8 cellular contexts compared by ENCODE assay signal in the genomic region with DNA sequence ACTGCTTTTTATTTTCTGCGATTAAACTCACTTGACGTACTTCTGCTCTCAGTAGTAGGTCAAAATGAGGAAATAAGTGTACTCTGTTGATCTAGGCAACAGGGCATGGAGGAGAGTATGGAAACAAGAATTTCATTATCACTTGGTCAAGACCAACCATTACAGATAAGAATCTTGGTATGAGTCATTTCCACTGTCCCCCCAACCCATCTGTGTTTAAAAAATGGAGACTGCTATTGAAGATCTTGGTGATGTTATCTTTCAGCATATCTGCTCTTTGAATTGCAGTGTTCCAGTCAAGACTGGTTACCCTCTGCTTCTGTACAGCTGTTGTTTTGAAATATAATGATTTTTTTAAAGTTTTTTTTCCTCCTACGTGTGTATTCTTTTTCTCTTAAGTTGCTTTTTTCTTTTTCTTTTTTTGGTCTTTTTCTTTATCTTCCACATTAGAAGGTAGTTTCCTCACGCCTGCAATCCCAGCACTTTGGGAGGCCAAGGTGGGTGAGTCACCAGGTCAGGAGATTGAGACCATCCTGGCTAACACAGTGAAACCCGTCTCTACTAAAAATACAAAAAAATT. TPM values are rescaled to one million over a fixed set of nuclear protein-coding genes. Genes with fewer than 3 reads are reported as not detected.
A peak's percentile ranks its signal among the peaks of the same experiment; 100 is the strongest.
DNase-seq lines count a peak whose midpoint lies in the region; ATAC-seq and TF ChIP-seq lines count a peak whose summit lies in the region.

No MANE protein-coding gene starts in this region.

- no peak overlapping the region for H3K9ac ChIP-seq in GM23248

- ATAC-seq in GM18870 (IDR thresholded peaks at IDR 0.05; ENCODE audit: unreplicated experiment) (peak; percentile 90), HG02763 (IDR thresholded peaks at IDR 0.05; ENCODE audit: unreplicated experiment) (peak; percentile 89), naive B cell (ENCODE audit: low read depth in 2 of 2) (peak; percentile 90 to 91), gastroesophageal sphincter (no peak)

- WGBS in GM23248 (ENCODE audit: low coverage in 1 of 2, low lambda C conversion rate in 2 of 2, missing lambda C conversion rate in 2 of 2), 2 experiments: 83 to 85% methylated on average over 5 of the region's 5 CpGs
- 81 to 86% methylated on average over 3 of the region's 5 CpGs for WGBS in gastroesophageal sphincter (ENCODE audit: low coverage in 1 of 2), 2 donors

- H3K27me3 ChIP-seq in GM23248 (replicated peaks; ENCODE audit: insufficient read depth) (no peaks in the 10 kb centered on the region), gastroesophageal sphincter (no peaks in the 10 kb centered on the region)

- H3K4me3 Mint-ChIP-seq in naive B cell: peak overlapping the region in 3 of 8 donors; percentile 16 to 56 (median 34)
- H3K4me3 Mint-ChIP-seq in mesothelial cell of epicardium: no peak overlapping the region

- H3K9me3 ChIP-seq in GM23248 (ENCODE audit: low read depth): no peaks in the 10 kb centered on the region
- no peaks in the 10 kb centered on the region for H3K9me3 ChIP-seq in gastroesophageal sphincter

- no peaks in the 10 kb centered on the region for H3K27me3 Mint-ChIP-seq in naive B cell
- no peaks in the 10 kb centered on the region for H3K27me3 Mint-ChIP-seq in mesothelial cell of epicardium (ENCODE audit: low read depth)

- DNase-seq in OCI-M1 (lab: John Stamatoyannopoulos, UW) (peak; percentile 77), naive B cell (peak; percentile 40), mesothelial cell of epicardium (ENCODE audit: low spot score in 2 of 2, unreplicated experiment in 2 of 2) (no peak), GM23248 (no peak), NCI-H748 treated with DMSO at 0.1 percent for 48 hours (lab: John Stamatoyannopoulos, UW) (no peak)

- H3K9me2 ChIP-seq in GM23248 (ENCODE audit: insufficient read depth): no peaks in the 10 kb centered on the region

- TF ChIP-seq EP300 in gastroesophageal sphincter (IDR thresholded peaks at IDR 0.05): no peak

- in situ Hi-C loops in GM23248 (cut with MboI): no loop called here

- H3K36me3 ChIP-seq in GM23248 (ENCODE audit: low read depth): no peaks in the 10 kb centered on the region
- H3K36me3 ChIP-seq in gastroesophageal sphincter: no peaks in the 10 kb centered on the region

- H3K4me1 Mint-ChIP-seq in naive B cell (peaks cover 29 to 55% (median 51%) of the 10 kb centered on the region in 3 donors), mesothelial cell of epicardium (peaks cover 20% of the 10 kb centered on the region)

- H2AFZ ChIP-seq in GM23248: no peak overlapping the region

- H3K4me3 ChIP-seq in GM23248: no peak overlapping the region
- H3K4me3 ChIP-seq in gastroesophageal sphincter: no peak overlapping the region

- H3K36me3 Mint-ChIP-seq in naive B cell (peaks cover 0 to 21% of the 10 kb centered on the region in 2 donors), mesothelial cell of epicardium (peaks cover 44% of the 10 kb centered on the region)

- TF ChIP-seq CTCF in mesothelial cell of epicardium (IDR thresholded peaks at IDR 0.05; ENCODE audit: unreplicated experiment) (no peak), gastroesophageal sphincter (IDR thresholded peaks at IDR 0.05) (no peak)

- H3K4me1 ChIP-seq in GM23248 (ENCODE audit: insufficient read depth) (peaks cover 37% of the 10 kb centered on the region), gastroesophageal sphincter (peaks cover 0 to 23% (median 2%) of the 10 kb centered on the region in 3 donors)

- no peak for TF ChIP-seq POLR2A in gastroesophageal sphincter (IDR thresholded peaks at IDR 0.05)

- H3F3A ChIP-seq in GM23248 (ENCODE audit: insufficient read depth): peaks cover 19% of the 10 kb centered on the region; the same call in 1 of the 2 replicates

- H3K9me3 Mint-ChIP-seq in naive B cell: peaks cover 2 to 14% (median 7%) of the 10 kb centered on the region in 7 donors
- H3K9me3 Mint-ChIP-seq in mesothelial cell of epicardium: peaks cover 47% of the 10 kb centered on the region

- H3K4me2 ChIP-seq in GM23248 (ENCODE audit: unreplicated experiment): no peak overlapping the region

- no peak overlapping the region for H3K27ac ChIP-seq in GM23248
- H3K27ac ChIP-seq in gastroesophageal sphincter: no peak overlapping the region

- peak overlapping the region; percentile 63 to 97 (median 74) for H3K27ac Mint-ChIP-seq in naive B cell
- H3K27ac Mint-ChIP-seq in mesothelial cell of epicardium: no peak overlapping the region

- peaks cover 7% of the 10 kb centered on the region; the same call in 1 of the 2 replicates for H4K20me1 ChIP-seq in GM23248 (ENCODE audit: insufficient read depth)

- peaks cover 100% of the 10 kb centered on the region for H3K79me2 ChIP-seq in GM23248 (ENCODE audit: insufficient read depth)

RNA-seq across cellular contexts. Expression of gene STAM, which starts 11.7 kb away (rescaled TPM):
- polyA plus RNA-seq in naive B cell (ENCODE audit: low read depth in 6 of 6) (10 to 100 TPM in 1 of 6 donors, 1 to 10 TPM in 5; 4.4 to 12.5 (median 7.9) TPM), GM23248 (2016; fragmentation: Nextera tagmentation; extraction: Ambion mirVana) (29.2 and 30.8 TPM in 2 replicates)
- total RNA-seq in mesothelial cell of epicardium (27.6 to 31.3 TPM (median 30.4 TPM) in 3 replicates), gastroesophageal sphincter (100 to 1,000 TPM in 1 of 4 donors, 10 to 100 TPM in 3; 14.9 to 192 (median 19.2) TPM)
- 25.2 and 38.7 TPM in 2 replicates for total RNA-seq in GM23248 (2014; rRNA removed; shearing (Covaris generic))

RNA-seq across cellular contexts. Expression of gene HACD1, which starts 38.5 kb away (rescaled TPM):
- polyA plus RNA-seq in naive B cell (ENCODE audit: low read depth in 6 of 6) (under 1 TPM in 2 of 6 donors, not detected in 4; 0.43 to 0.44 TPM), GM23248 (2016; fragmentation: Nextera tagmentation; extraction: Ambion mirVana) (150 and 157 TPM in 2 replicates)
- total RNA-seq in mesothelial cell of epicardium (10.9 to 14.7 TPM (median 13.6 TPM) in 3 replicates), gastroesophageal sphincter (10 to 100 TPM; 46.7 to 96.7 (median 82.6) TPM)
- 64.0 and 81.3 TPM in 2 replicates for total RNA-seq in GM23248 (2014; rRNA removed; shearing (Covaris generic))

Comparison
In these comparisons a context has a peak if more than half of its experiments do, and no peak if none do; other contexts are left out.
1. DNase-seq: peak in OCI-M1 (single experiment) and naive B cell (single experiment); none in mesothelial cell of epicardium (0 of 2), GM23248 (single experiment) and NCI-H748 treated with DMSO at 0.1 percent for 48 hours (single experiment).